In the genomic region with DNA sequence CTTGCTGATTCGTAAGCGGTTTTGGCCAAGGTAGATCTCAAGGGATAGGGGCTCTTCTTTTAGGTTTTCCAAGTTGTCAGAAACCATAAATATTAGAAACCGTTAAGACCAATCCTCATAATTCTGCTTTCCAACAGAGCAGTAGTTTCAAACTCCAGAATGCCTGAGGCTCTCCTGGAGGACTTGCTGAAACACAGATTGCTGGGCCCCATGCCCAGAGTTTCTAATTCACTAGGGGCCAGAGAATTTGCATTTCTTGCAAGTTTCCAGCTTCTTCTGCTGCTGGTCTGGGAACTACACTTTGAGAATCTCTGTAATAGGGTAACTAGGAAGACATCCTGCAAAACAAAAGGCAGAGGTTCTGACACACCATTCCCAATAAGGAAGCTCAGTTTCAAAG, we compare ENCODE assay signal across 25 cellular contexts.
"Had no signal": no experiment of that assay in that cellular context is flagged by ENCODE, and none has a peak within 500 bp of the region (broad histone marks: within the 10 kb centered on the region; RNA-seq: fewer than 3 reads in every experiment).

No MANE protein-coding gene starts in this region.

- H3K27ac ChIP-seq: ascending aorta, body of pancreas, Peyer's patch, RWPE1 had no signal

- H3K36me3 ChIP-seq: ascending aorta, Peyer's patch had no signal

- ATAC-seq: activated CD8-positive, alpha-beta memory T cell treated with anti-CD3 and anti-CD28 coated beads, Interleukin-2, amount 10 ng/mL, durations not matched to agents 7 days and 5 days; activated naive CD4-positive, alpha-beta T cell treated with anti-CD3 and anti-CD28 coated beads, Interleukin-2, amount 50 U/mL, for 72 hours; activated naive CD8-positive, alpha-beta T cell treated with anti-CD3 and anti-CD28 coated beads, Interleukin-2, amount 50 U/mL, for 24 hours; body of pancreas; T-helper 17 cell; WTC11 had no signal

- DNase-seq: activated CD4-positive, alpha-beta T cell treated with anti-CD3 and anti-CD28 coated beads for 48 hours; activated CD4-positive, alpha-beta T cell treated with anti-CD3 and anti-CD28 coated beads, Interleukin-2, amount 50 U/mL, for 48 hours; activated CD4-positive, CD25-positive, alpha-beta regulatory T cell treated with anti-CD3 and anti-CD28 coated beads, Interleukin-2, amount 50 U/mL, for 72 hours; activated CD8-positive, alpha-beta memory T cell treated with anti-CD3 and anti-CD28 coated beads, Interleukin-2, amount 10 ng/mL, durations not matched to agents 7 days and 5 days; activated effector memory CD4-positive, alpha-beta T cell treated with Interleukin-2 at 50 U/mL for 16 hours; activated naive CD4-positive, alpha-beta T cell; activated naive CD8-positive, alpha-beta T cell treated with anti-CD3 and anti-CD28 coated beads, Interleukin-2, amount 50 U/mL, for 24 hours; activated T-cell treated with anti-CD3 and anti-CD28 coated beads, Interleukin-2, amount 50 U/mL, for 24 hours; amniotic stem cell; body of pancreas; KG1; NCI-H1092; NCI-H1417; NCI-H1930; NCI-H2171; NCI-H226; NCI-H510A treated with DMSO at 0.1 percent for 48 hours; Peyer's patch; SHP77 treated with DMSO at 0.1 percent for 48 hours; T-helper 17 cell; T-helper 9 cell had no signal

- H3K4me1 ChIP-seq: ascending aorta, body of pancreas, Peyer's patch had no signal

- H3K9me3 ChIP-seq: ascending aorta, body of pancreas, Peyer's patch had no signal

- H3K4me3 ChIP-seq: ascending aorta, body of pancreas, Peyer's patch had no signal

- H3K27me3 ChIP-seq: ascending aorta, body of pancreas, Peyer's patch had no signal
